ENCODE assay signal across 24 cellular contexts in genomic region chr19:37564624-37565369, GRCh38. TPM values are rescaled to one million over a fixed set of nuclear protein-coding genes. Genes with fewer than 3 reads are reported as not detected.
DNase-seq lines count a peak whose midpoint lies in the region; ATAC-seq, FAIRE-seq and TF ChIP-seq lines count a peak whose summit lies in the region.
"Had no signal": no experiment of that assay in that cellular context is flagged by ENCODE, and none has a peak within 500 bp of the region (broad histone marks: within the 10 kb centered on the region; RNA-seq: fewer than 3 reads in every experiment).

No MANE protein-coding gene starts in this region.

- no peaks in the 10 kb centered on the region for H3K27me3 ChIP-seq in BLaER1 treated with 17β-estradiol and CSF1 and Interleukin-3, amounts not matched to agents 10 nM and 100 nM
- H3K27me3 ChIP-seq in K562 (ENCODE audit: control insufficient read depth in 2 of 2, insufficient read depth in 2 of 2, low read length in 2 of 2): no peaks in the 10 kb centered on the region
- H3K27me3 ChIP-seq in tibial nerve: no peaks in the 10 kb centered on the region
- H3K27me3 ChIP-seq: BE2C, left lung, spleen, upper lobe of left lung had no signal

- peak overlapping the region in 9 of 10 experiments; percentile 1 to 28 (median 9); a peak in 6 of 20 replicates for H3K4me3 ChIP-seq in BLaER1 treated with 17β-estradiol and CSF1 and Interleukin-3, amounts not matched to agents 10 nM and 100 nM
- no peak overlapping the region for H3K4me3 ChIP-seq in HEK293 (ENCODE audit: low read depth, low read length)
- H3K4me3 ChIP-seq in K562: no peak overlapping the region
- H3K4me3 ChIP-seq in tibial nerve: no peak overlapping the region
- H3K4me3 ChIP-seq: left lung, spleen, upper lobe of left lung had no signal

- no peaks in the 10 kb centered on the region for H3K9me1 ChIP-seq in K562 (ENCODE audit: control insufficient read depth, insufficient read depth, low read length)

- no peaks in the 10 kb centered on the region for H3K4me1 ChIP-seq in BLaER1 treated with 17β-estradiol and CSF1 and Interleukin-3, amounts not matched to agents 10 nM and 100 nM
- no peaks in the 10 kb centered on the region for H3K4me1 ChIP-seq in HEK293 (ENCODE audit: control insufficient read depth, insufficient read depth, low read length)
- no peaks in the 10 kb centered on the region for H3K4me1 ChIP-seq in K562 (replicated peaks in 1 of 2; ENCODE audit: control insufficient read depth in 2 of 2, insufficient read depth in 2 of 2, low read length in 2 of 2)
- H3K4me1 ChIP-seq in tibial nerve: no peaks in the 10 kb centered on the region
- H3K4me1 ChIP-seq: BE2C, left lung, spleen, upper lobe of left lung had no signal

- peaks cover 2 to 97% (median 91%) of the 10 kb centered on the region in 11 experiments; a peak in 21 of 22 replicates for H3K36me3 ChIP-seq in BLaER1 treated with 17β-estradiol and CSF1 and Interleukin-3, amounts not matched to agents 10 nM and 100 nM
- H3K36me3 ChIP-seq in HEK293 (ENCODE audit: control insufficient read depth in 2 of 2, insufficient read depth in 1 of 2, low read length in 2 of 2) (peaks cover 5 to 22% of the 10 kb centered on the region in 2 experiments), K562 (ENCODE audit: control insufficient read depth, insufficient read depth, low read length) (no peaks in the 10 kb centered on the region), tibial nerve (no peaks in the 10 kb centered on the region)

- H3K27ac ChIP-seq in BLaER1 treated with 17β-estradiol and CSF1 and Interleukin-3, amounts not matched to agents 10 nM and 100 nM: no peak overlapping the region
- H3K27ac ChIP-seq in HEK293 (ENCODE audit: extremely low read depth, low read depth, low read length) (no peak overlapping the region), K562 (ENCODE audit: extremely low read depth, low read depth, low read length) (no peak overlapping the region), tibial nerve (no peak overlapping the region)
- H3K27ac ChIP-seq: left lung, spleen, upper lobe of left lung had no signal

- TF ChIP-seq CTCF in HEK293 (tag by site-specific recombination; IDR thresholded peaks at IDR 0.05) (no peak), K562 (IDR thresholded peaks at IDR 0.05 in 2 of 3, conservative IDR thresholded peaks at IDR 0.05 in 1 of 3; ENCODE audit: insufficient read depth in 2 of 3, low read depth in 1 of 3, low read length in 3 of 3) (no peak), tibial nerve (IDR thresholded peaks at IDR 0.05) (no peak)

- DNase-seq in K562 (ENCODE audit: extremely low read depth in 1 of 4, low spot score in 3 of 4): no peak
- DNase-seq in left kidney (ENCODE audit: low read depth, low spot score): peak; percentile 1
- DNase-seq in NOMO-1 treated with dmso at 0.1 percent for 144 hours (lab: John Stamatoyannopoulos, UW; ENCODE audit: unreplicated experiment): no peak
- no peak for DNase-seq in NCI-H345 (lab: John Stamatoyannopoulos, UW)
- no peak for DNase-seq in tibial nerve (ENCODE audit: low spot score in 2 of 2)
- no peak for DNase-seq in DMS153 (lab: John Stamatoyannopoulos, UW)
- DNase-seq: ACHN; activated CD4-positive, alpha-beta memory T cell treated with anti-CD3 and anti-CD28 coated beads for 36 hours; activated CD8-positive, alpha-beta memory T cell treated with anti-CD3 and anti-CD28 coated beads, Interleukin-2, amount 50 U/mL, for 48 hours; activated naive CD4-positive, alpha-beta T cell treated with anti-CD3 and anti-CD28 coated beads, Interleukin-2, amount 50 U/mL, for 16 hours; BE2C; cortex of kidney; DMS79 treated with DMSO at 0.1 percent for 48 hours; hypothalamus; left lung; NCI-H1105; NCI-H2029 treated with DMSO at 0.1 percent for 48 hours; spleen; upper lobe of left lung had no signal

- H2AFZ ChIP-seq in K562 (ENCODE audit: low read depth, low read length): no peak overlapping the region

- BruUV-seq in K562 (replicated peaks; lab: Mats Ljungman, UMichigan): no TSS peak

- H3K9ac ChIP-seq in BLaER1 treated with 17β-estradiol and CSF1 and Interleukin-3, amounts not matched to agents 10 nM and 100 nM: no peak overlapping the region
- H3K9ac ChIP-seq in K562 (ENCODE audit: insufficient read depth in 1 of 2, low read depth in 2 of 2, low read length in 2 of 2): no peak overlapping the region

- no peaks in the 10 kb centered on the region for H3K79me2 ChIP-seq in K562 (ENCODE audit: control insufficient read depth, insufficient read depth, low read length)

- no peaks in the 10 kb centered on the region for H4K20me1 ChIP-seq in BLaER1 treated with 17β-estradiol and CSF1 and Interleukin-3, amounts not matched to agents 10 nM and 100 nM
- no peaks in the 10 kb centered on the region for H4K20me1 ChIP-seq in K562 (replicated peaks; ENCODE audit: control insufficient read depth, insufficient read depth, low read length)

- H3K4me2 ChIP-seq in BLaER1 treated with 17β-estradiol and CSF1 and Interleukin-3, amounts not matched to agents 10 nM and 100 nM: no peak overlapping the region
- no peak overlapping the region for H3K4me2 ChIP-seq in K562 (ENCODE audit: insufficient read depth, low read length)

- ATAC-seq in K562: no peak
- ATAC-seq: activated T-helper 17 cell treated with anti-CD3 and anti-CD28 coated beads, Interleukin-2, amount 50 U/mL, for 72 hours; left lung; natural killer cell treated with Interleukin-12 subunit alpha and Interleukin-12 subunit beta and Interleukin-15 and Interleukin-18, amount 100 ng/mL, for 72 hours had no signal

- no peak for TF ChIP-seq RAD21 in K562 (CRISPR knock-in tag; conservative IDR thresholded peaks at IDR 0.05 in 1 of 2, IDR thresholded peaks at IDR 0.05 in 1 of 2)

- TF ChIP-seq EP300 in K562 (IDR thresholded peaks at IDR 0.05; ENCODE audit: low read length) (no peak), tibial nerve (IDR thresholded peaks at IDR 0.05) (no peak)

- no peak for TF ChIP-seq POLR2A in K562 (conservative IDR thresholded peaks at IDR 0.05)
- no peak for TF ChIP-seq POLR2A in tibial nerve (IDR thresholded peaks at IDR 0.05)

- WGBS in K562 (ENCODE audit: insufficient coverage, low coverage, missing lambda C conversion rate): 11% methylated on average over 7 of the region's 7 CpGs
- WGBS in tibial nerve, 2 donors: 94 to 97% methylated on average over 7 of the region's 7 CpGs

- in situ Hi-C loops in K562 (cut with MboI): no loop called here

- intact Hi-C loops in K562 (cut with micrococcal nuclease): no loop called here

- POLR2A ChIA-PET in HEK293 (lab: Yijun Ruan, JAX): no interaction called here
- POLR2A ChIA-PET in K562 (lab: Yijun Ruan, JAX): no interaction called here

- H3K9me3 ChIP-seq in BLaER1 treated with 17β-estradiol and CSF1 and Interleukin-3, amounts not matched to agents 10 nM and 100 nM (replicated peaks in 1 of 11): no peaks in the 10 kb centered on the region; a peak in 6 of 22 replicates
- H3K9me3 ChIP-seq in HEK293 (ENCODE audit: control insufficient read depth, insufficient read depth, low read depth, low read length) (peaks cover 54% of the 10 kb centered on the region), K562 (replicated peaks; ENCODE audit: control insufficient read depth, insufficient read depth, low read depth, low read length) (peaks cover 13% of the 10 kb centered on the region), tibial nerve (peaks cover 0 to 100% (median 23%) of the 10 kb centered on the region in 4 donors)

- FAIRE-seq in K562 (lab: Jason Lieb, UNC): no peak
- FAIRE-seq: TTC549 had no signal

- CTCF ChIA-PET in HEK293 (lab: Yijun Ruan, JAX): no interaction called here
- CTCF ChIA-PET in K562 (lab: Yijun Ruan, JAX; ENCODE audit: low intra/inter-chr PET ratio): no interaction called here

RNA-seq across cellular contexts. Expression of gene ZNF571, which starts 29.8 kb away (rescaled TPM):
- 3.5 and 13.6 TPM in 2 replicates for total RNA-seq in K562 (2011; cell fraction: chromatin; rRNA removed; ENCODE audit: low replicate concordance)
- 3.3 and 5.3 TPM in 2 replicates for total RNA-seq in K562 (2011; cell fraction: nucleolus; rRNA removed)
- total RNA-seq in K562 (2011; cell fraction: nucleoplasm; rRNA removed): 5.3 and 7.5 TPM in 2 replicates
- 0.49 and 0.82 TPM in 2 replicates for total RNA-seq in K562 (2014; rRNA removed)
- total RNA-seq in K562 (2014; rRNA removed; fragmentation: Illumina TruSeq; extraction: Trizol): 2.2 and 2.3 TPM in 2 replicates
- 1.5 and 2.0 TPM in 2 replicates for total RNA-seq in K562 (2015; rRNA removed; fragmentation: Illumina TruSeq; extraction: Trizol)
- total RNA-seq in K562 (2021): 1.3 and 1.8 TPM in 2 replicates
- polyA plus RNA-seq in K562 (2011; rRNA removed): 0.79 and 3.9 TPM in 2 replicates
- polyA plus RNA-seq in K562 (2011; cell fraction: cytosol; rRNA removed): 0.37 and 0.57 TPM in 2 replicates
- polyA plus RNA-seq in K562 (2011; cell fraction: nucleus; rRNA removed): 1.1 and 3.3 TPM in 2 replicates
- 1.1 and 1.3 TPM in 2 replicates for polyA plus RNA-seq in K562 (2012)
- polyA plus RNA-seq in K562 (2014; fragmentation: Illumina TruSeq; extraction: Trizol): 1.3 and 1.6 TPM in 2 replicates
- 1 to 10 TPM; 2.1 to 3.1 TPM for polyA plus RNA-seq in K562 (2014; fragmentation: Nextera tagmentation; extraction: Ambion mirVana)
- polyA plus RNA-seq in K562 (2014; rRNA removed): 1.0 and 1.7 TPM in 2 replicates
- 1.3 and 5.3 TPM in 2 replicates for polyA minus RNA-seq in K562 (2011; rRNA and poly(A)+ RNA removed)
- 2.8 TPM in 1 of 2 replicates, not detected in the other for polyA minus RNA-seq in K562 (2011; cell fraction: cytosol; rRNA and poly(A)+ RNA removed)
- 1.00 and 3.5 TPM in 2 replicates for polyA minus RNA-seq in K562 (2011; cell fraction: nucleus; rRNA and poly(A)+ RNA removed)
- total RNA-seq in tibial nerve: 10 to 100 TPM in 1 of 4 donors, 1 to 10 TPM in 3; 3.9 to 11.2 (median 7.3) TPM

RNA-seq across cellular contexts. Expression of gene ZNF540, which starts 29.9 kb away (rescaled TPM):
- 0.83 and 1.7 TPM in 2 replicates for total RNA-seq in K562 (2011; cell fraction: chromatin; rRNA removed; ENCODE audit: low replicate concordance)
- 0.33 and 0.79 TPM in 2 replicates for total RNA-seq in K562 (2011; cell fraction: nucleolus; rRNA removed)
- 0.44 and 0.92 TPM in 2 replicates for total RNA-seq in K562 (2011; cell fraction: nucleoplasm; rRNA removed)
- 0.73 TPM in 1 of 2 replicates, not detected in the other for total RNA-seq in K562 (2014; rRNA removed)
- 0.33 and 0.64 TPM in 2 replicates for total RNA-seq in K562 (2014; rRNA removed; fragmentation: Illumina TruSeq; extraction: Trizol)
- total RNA-seq in K562 (2015; rRNA removed; fragmentation: Illumina TruSeq; extraction: Trizol): 0.19 and 0.36 TPM in 2 replicates
- 0.38 and 0.44 TPM in 2 replicates for total RNA-seq in K562 (2021)
- polyA plus RNA-seq in K562 (2011; rRNA removed): 0.11 and 0.95 TPM in 2 replicates
- 0.18 and 0.28 TPM in 2 replicates for polyA plus RNA-seq in K562 (2011; cell fraction: cytosol; rRNA removed)
- polyA plus RNA-seq in K562 (2011; cell fraction: nucleus; rRNA removed): 0.69 and 2.1 TPM in 2 replicates
- polyA plus RNA-seq in K562 (2012): 0.46 and 0.60 TPM in 2 replicates
- polyA plus RNA-seq in K562 (2014; fragmentation: Illumina TruSeq; extraction: Trizol): 0.36 and 0.95 TPM in 2 replicates
- under 1 TPM; 0.20 to 0.56 TPM for polyA plus RNA-seq in K562 (2014; fragmentation: Nextera tagmentation; extraction: Ambion mirVana)
- polyA plus RNA-seq in K562 (2014; rRNA removed): 0.32 and 0.67 TPM in 2 replicates
- 0.24 and 0.35 TPM in 2 replicates for polyA minus RNA-seq in K562 (2011; rRNA and poly(A)+ RNA removed)
- not detected in 2 replicates for polyA minus RNA-seq in K562 (2011; cell fraction: cytosol; rRNA and poly(A)+ RNA removed)
- polyA minus RNA-seq in K562 (2011; cell fraction: nucleus; rRNA and poly(A)+ RNA removed): 0.13 and 0.78 TPM in 2 replicates
- 10 to 100 TPM in 1 of 4 donors, 1 to 10 TPM in 3; 4.2 to 10.5 (median 6.5) TPM for total RNA-seq in tibial nerve

RNA-seq across cellular contexts. Expression of gene ZNF793, which starts 58.1 kb away (rescaled TPM):
- total RNA-seq in K562 (2011; cell fraction: chromatin; rRNA removed; ENCODE audit: low replicate concordance): 0.35 TPM in 1 of 2 replicates, not detected in the other
- under 0.01 TPM in 1 of 2 replicates, not detected in the other for total RNA-seq in K562 (2011; cell fraction: nucleolus; rRNA removed)
- total RNA-seq in K562 (2011; cell fraction: nucleoplasm; rRNA removed): 0.15 and 0.31 TPM in 2 replicates
- total RNA-seq in K562 (2014; rRNA removed) (0.04 TPM in 1 of 2 replicates, not detected in the other), K562 (2014; rRNA removed; fragmentation: Illumina TruSeq; extraction: Trizol) (not detected in 2 replicates), K562 (2015; rRNA removed; fragmentation: Illumina TruSeq; extraction: Trizol) (0.08 TPM in 1 of 2 replicates, not detected in the other), K562 (2021) (0.02 TPM in 1 of 2 replicates, not detected in the other), tibial nerve (1 to 10 TPM; 4.7 to 5.9 (median 5.1) TPM)
- polyA plus RNA-seq in K562 (2011; rRNA removed) (not detected in 2 replicates), K562 (2014; fragmentation: Illumina TruSeq; extraction: Trizol) (0.04 TPM in 1 of 2 replicates, not detected in the other), K562 (2014; fragmentation: Nextera tagmentation; extraction: Ambion mirVana) (under 1 TPM in 1 of 2 experiments, not detected in 1; 0.03 TPM), K562 (2014; rRNA removed) (not detected in 2 replicates)
- polyA plus RNA-seq in K562 (2011; cell fraction: cytosol; rRNA removed): 0.01 TPM in 1 of 2 replicates, not detected in the other
- polyA plus RNA-seq in K562 (2011; cell fraction: nucleus; rRNA removed): 0.04 TPM in 1 of 2 replicates, not detected in the other
- polyA plus RNA-seq in K562 (2012): 0.01 and 0.14 TPM in 2 replicates
- 0.04 TPM in 1 of 2 replicates, not detected in the other for polyA minus RNA-seq in K562 (2011; rRNA and poly(A)+ RNA removed)
- polyA minus RNA-seq in K562 (2011; cell fraction: cytosol; rRNA and poly(A)+ RNA removed): not detected in 2 replicates
- polyA minus RNA-seq in K562 (2011; cell fraction: nucleus; rRNA and poly(A)+ RNA removed): not detected in 2 replicates

Comparison
In these comparisons a context has a peak if more than half of its experiments do, and no peak if none do; other contexts are left out.
1. H3K4me3 ChIP-seq: peak in BLaER1 treated with 17β-estradiol and CSF1 and Interleukin-3, amounts not matched to agents 10 nM and 100 nM (9 of 10); none in HEK293 (single experiment), K562 (single experiment) and tibial nerve (0 of 4).
2. RNA of gene ZNF793, which starts 58.1 kb away (total RNA-seq): 4.7 to 5.9 TPM in tibial nerve; under 0.01 to 0.35 TPM in K562; every median in the first group is over 4 times any median in the second.